1 cellular context compared by ENCODE assay signal in the genomic region with DNA sequence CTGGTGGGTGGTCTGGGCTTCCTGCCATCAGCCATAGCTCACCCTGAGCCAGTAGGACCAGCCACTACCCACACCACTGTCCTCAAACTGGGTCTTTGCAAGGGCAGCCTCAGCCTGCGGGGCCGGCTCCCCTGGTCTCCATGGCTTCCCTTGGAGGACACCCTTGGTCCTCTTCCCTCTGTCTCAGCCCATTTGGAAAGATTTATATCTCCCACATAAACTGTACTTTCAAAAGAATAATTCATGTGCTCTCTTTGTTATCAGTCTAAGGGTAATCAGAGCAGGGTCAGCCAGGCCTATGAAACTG.
TF ChIP-seq lines count a peak whose summit lies in the region.

No MANE protein-coding gene starts in this region.

TF ChIP-seq in H1, 55 proteins besides CTCF, POLR2A, EP300 and RAD21:
- TF ChIP-seq CHD2 (IDR thresholded peaks at IDR 0.05; ENCODE audit: low read length) (no peak), RNF2 (IDR thresholded peaks at IDR 0.05; ENCODE audit: borderline replicate concordance, low read depth, low read length, missing control alignments, poor library complexity, severe bottlenecking) (no peak), JUN (IDR thresholded peaks at IDR 0.05; ENCODE audit: low read depth, low read length) (no peak), JUND (IDR thresholded peaks at IDR 0.05; ENCODE audit: low read length) (no peak), KDM1A (IDR thresholded peaks at IDR 0.05; ENCODE audit: borderline replicate concordance, low read length) (no peak), BRCA1 (IDR thresholded peaks at IDR 0.05; ENCODE audit: low read depth, low read length) (no peak), CEBPB (IDR thresholded peaks at IDR 0.05; ENCODE audit: low read depth, low read length) (no peak), TEAD4 (IDR thresholded peaks at IDR 0.05; ENCODE audit: low read depth, low read length) (no peak), EZH2 (IDR thresholded peaks at IDR 0.05; ENCODE audit: low read depth, low read length, severe bottlenecking) (no peak), CHD1 (IDR thresholded peaks at IDR 0.05; ENCODE audit: low read depth, low read length) (no peak), SIN3A (conservative IDR thresholded peaks at IDR 0.05 in 1 of 2, IDR thresholded peaks at IDR 0.05 in 1 of 2; ENCODE audit: low read depth in 1 of 2, low read length in 2 of 2) (no peak), KDM5A (IDR thresholded peaks at IDR 0.05; ENCODE audit: low read length) (no peak), RFX5 (IDR thresholded peaks at IDR 0.05; ENCODE audit: borderline replicate concordance, low read depth, low read length) (no peak), SP1 (IDR thresholded peaks at IDR 0.05; ENCODE audit: low read depth, low read length) (no peak)
- TF ChIP-seq, protein P1, sequence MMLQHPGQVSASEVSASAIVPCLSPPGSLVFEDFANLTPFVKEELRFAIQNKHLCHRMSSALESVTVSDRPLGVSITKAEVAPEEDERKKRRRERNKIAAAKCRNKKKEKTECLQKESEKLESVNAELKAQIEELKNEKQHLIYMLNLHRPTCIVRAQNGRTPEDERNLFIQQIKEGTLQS (IDR thresholded peaks at IDR 0.05; ENCODE audit: insufficient read depth, low read depth, low read length): no peak
- TF ChIP-seq, protein P2, sequence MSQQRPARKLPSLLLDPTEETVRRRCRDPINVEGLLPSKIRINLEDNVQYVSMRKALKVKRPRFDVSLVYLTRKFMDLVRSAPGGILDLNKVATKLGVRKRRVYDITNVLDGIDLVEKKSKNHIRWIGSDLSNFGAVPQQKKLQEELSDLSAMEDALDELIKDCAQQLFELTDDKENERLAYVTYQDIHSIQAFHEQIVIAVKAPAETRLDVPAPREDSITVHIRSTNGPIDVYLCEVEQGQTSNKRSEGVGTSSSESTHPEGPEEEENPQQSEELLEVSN (IDR thresholded peaks at IDR 0.05): no peak
